Comparison of ENCODE assay signal across 14 cellular contexts in genomic region chr1:180218806-180219765, GRCh38. TPM values are rescaled to one million over a fixed set of nuclear protein-coding genes. Genes with fewer than 3 reads are reported as not detected.
DNase-seq lines count a peak whose midpoint lies in the region; ATAC-seq and TF ChIP-seq lines count a peak whose summit lies in the region.
"Had no signal": no experiment of that assay in that cellular context is flagged by ENCODE, and none has a peak within 500 bp of the region (broad histone marks: within the 10 kb centered on the region; RNA-seq: fewer than 3 reads in every experiment).

No MANE protein-coding gene starts in this region.

- H3K36me3 ChIP-seq in H7 (replicated peaks; ENCODE audit: control insufficient read depth, insufficient read depth, low read length): no peaks in the 10 kb centered on the region
- no peaks in the 10 kb centered on the region for H3K36me3 ChIP-seq in Peyer's patch
- H3K36me3 ChIP-seq in left ventricle myocardium inferior: no peaks in the 10 kb centered on the region

- H3K27ac Mint-ChIP-seq in glutamatergic neuron (ENCODE audit: unreplicated experiment): peak overlapping the region; percentile 59
- H3K27ac Mint-ChIP-seq: B cell; CD4-positive, alpha-beta memory T cell had no signal

- peak overlapping the region; percentile 65 for H3K4me3 Mint-ChIP-seq in glutamatergic neuron (ENCODE audit: unreplicated experiment)
- H3K4me3 Mint-ChIP-seq: B cell; CD4-positive, alpha-beta memory T cell had no signal

- intact Hi-C loops in sciatic nerve (cut with DNase I): no loop called here
- intact Hi-C loops in left ventricle myocardium inferior (cut with micrococcal nuclease): no loop called here

- H3K4me3 ChIP-seq in H7 (ENCODE audit: insufficient read depth, low read depth, low read length) (no peak overlapping the region), Peyer's patch (no peak overlapping the region), left ventricle myocardium inferior (no peak overlapping the region)

- no peak for ATAC-seq in sciatic nerve

- no peaks in the 10 kb centered on the region for H3K4me1 ChIP-seq in Peyer's patch
- no peaks in the 10 kb centered on the region for H3K4me1 ChIP-seq in left ventricle myocardium inferior

- peaks cover 17% of the 10 kb centered on the region for H3K4me1 Mint-ChIP-seq in glutamatergic neuron (ENCODE audit: low read depth, unreplicated experiment)
- H3K4me1 Mint-ChIP-seq: B cell had no signal

- H3K27me3 ChIP-seq in H7 (ENCODE audit: control insufficient read depth, insufficient read depth, low read length) (peaks cover 7% of the 10 kb centered on the region), Peyer's patch (no peaks in the 10 kb centered on the region), left ventricle myocardium inferior (ENCODE audit: low read depth) (peaks cover 44% of the 10 kb centered on the region)

- no peak for TF ChIP-seq CTCF in Peyer's patch (IDR thresholded peaks at IDR 0.05)
- no peak for TF ChIP-seq CTCF in glutamatergic neuron (IDR thresholded peaks at IDR 0.05; ENCODE audit: partially characterized antibody, unreplicated experiment)
- TF ChIP-seq CTCF in left ventricle myocardium inferior (IDR thresholded peaks at IDR 0.05; ENCODE audit: borderline replicate concordance): no peak

- H3K36me3 Mint-ChIP-seq in glutamatergic neuron (ENCODE audit: unreplicated experiment): no peaks in the 10 kb centered on the region
- H3K36me3 Mint-ChIP-seq: CD4-positive, alpha-beta memory T cell had no signal

- H3K27ac ChIP-seq in Peyer's patch (no peak overlapping the region), left ventricle myocardium inferior (replicated peaks) (no peak overlapping the region)
- H3K27ac ChIP-seq: C4-2B had no signal

- peaks cover 12% of the 10 kb centered on the region for H3K27me3 Mint-ChIP-seq in glutamatergic neuron (ENCODE audit: unreplicated experiment)

- peaks cover 2% of the 10 kb centered on the region for H3K9me3 Mint-ChIP-seq in glutamatergic neuron (ENCODE audit: unreplicated experiment)
- H3K9me3 Mint-ChIP-seq: CD4-positive, alpha-beta memory T cell had no signal

- H3K9me3 ChIP-seq in Peyer's patch (no peaks in the 10 kb centered on the region), left ventricle myocardium inferior (replicated peaks) (no peaks in the 10 kb centered on the region)

- no peak for TF ChIP-seq POLR2A in Peyer's patch (IDR thresholded peaks at IDR 0.05)

- DNase-seq in H7 (peak; percentile 33), Peyer's patch (peak in 2 of 3 donors; percentile 25 to 27), glutamatergic neuron (no peak), sciatic nerve (ENCODE audit: low spot score) (peak; percentile 41), left ventricle myocardium inferior (no peak), NOMO-1 treated with DMSO at 0.1 percent for 48 hours (lab: John Stamatoyannopoulos, UW; ENCODE audit: unreplicated experiment) (no peak), occipital lobe (lab: John Stamatoyannopoulos, UW) (no peak), NCI-H2081 (lab: John Stamatoyannopoulos, UW) (no peak)
- DNase-seq: CD4-positive, alpha-beta memory T cell; DMS79; IMR-90 had no signal

RNA-seq across cellular contexts. Expression of gene LHX4, which starts 11.0 kb away (rescaled TPM):
- total RNA-seq in H7 (2014; rRNA removed; shearing (Covaris generic)): 1.1 and 2.7 TPM in 2 replicates
- total RNA-seq in Peyer's patch (1 to 10 TPM in 1 of 4 donors, under 1 TPM in 3; 0.28 to 1.1 (median 0.68) TPM), glutamatergic neuron (ENCODE audit: unreplicated experiment) (2.1 TPM), sciatic nerve (not detected), left ventricle myocardium inferior (not detected), occipital lobe (0.31 TPM)
- total RNA-seq: B cell; CD4-positive, alpha-beta memory T cell; G401 had no signal

Comparison
In these comparisons a context has a peak if more than half of its experiments do, and no peak if none do; other contexts are left out.
1. DNase-seq: peak in H7 (single experiment), Peyer's patch (2 of 3) and sciatic nerve (single experiment); none in glutamatergic neuron (single experiment), left ventricle myocardium inferior (single experiment), NOMO-1 treated with DMSO at 0.1 percent for 48 hours (single experiment), occipital lobe (single experiment) and NCI-H2081 (0 of 2).